12 cellular contexts compared by ENCODE assay signal in genomic region chr16:24151482-24151939, GRCh38.
DNase-seq lines count a peak whose midpoint lies in the region; ATAC-seq, FAIRE-seq and TF ChIP-seq lines count a peak whose summit lies in the region.
"Had no signal": no experiment of that assay in that cellular context is flagged by ENCODE, and none has a peak within 500 bp of the region (broad histone marks: within the 10 kb centered on the region; RNA-seq: fewer than 3 reads in every experiment).

No MANE protein-coding gene starts in this region.

- no peaks in the 10 kb centered on the region for H3K36me3 ChIP-seq in astrocyte (ENCODE audit: insufficient read depth, low read length)

- H3K27ac Mint-ChIP-seq in astrocyte (ENCODE audit: unreplicated experiment), result peak overlapping the region; percentile 73

- H3K4me3 ChIP-seq in astrocyte (ENCODE audit: insufficient read depth, low read depth, low read length), result no peak overlapping the region

- H3K4me1 ChIP-seq in astrocyte (ENCODE audit: insufficient read depth, low read length), result peaks cover 3% of the 10 kb centered on the region

- H3K36me3 Mint-ChIP-seq in astrocyte (ENCODE audit: low read depth, unreplicated experiment), result no peaks in the 10 kb centered on the region

- H3K27me3 Mint-ChIP-seq in astrocyte (ENCODE audit: low read depth, unreplicated experiment), result no peaks in the 10 kb centered on the region

- no peaks in the 10 kb centered on the region for H3K9me3 ChIP-seq in astrocyte (ENCODE audit: insufficient read depth, low read depth, low read length)

- no peak for ATAC-seq in GM21723 (IDR thresholded peaks at IDR 0.05; ENCODE audit: unreplicated experiment)
- ATAC-seq in HG03439 (IDR thresholded peaks at IDR 0.05; ENCODE audit: unreplicated experiment), result no peak

- peak overlapping the region; percentile 6 for H3K27ac ChIP-seq in astrocyte (ENCODE audit: low read depth, low read length)

- no peaks in the 10 kb centered on the region for H3K9me3 Mint-ChIP-seq in astrocyte (ENCODE audit: unreplicated experiment)

- no peak overlapping the region for H3K4me3 Mint-ChIP-seq in astrocyte (ENCODE audit: unreplicated experiment)

- TF ChIP-seq CTCF in astrocyte (IDR thresholded peaks at IDR 0.05; ENCODE audit: insufficient read depth, low read depth, low read length), result no peak

- DNase-seq in DMS79 treated with DMSO at 0.1 percent for 48 hours (lab: John Stamatoyannopoulos, UW) (peak; percentile 19), DMS79 (lab: John Stamatoyannopoulos, UW) (no peak), T follicular helper cell (ENCODE audit: low read depth) (peak; percentile 0), astrocyte (ENCODE audit: low read depth) (peak; percentile 78), pulmonary artery endothelial cell (ENCODE audit: low read depth, low spot score) (peak; percentile 89), SIG-M5 (lab: John Stamatoyannopoulos, UW) (no peak)
- DNase-seq: 8988T, KG1, kidney, NCI-H524 had no signal

- H3K4me1 Mint-ChIP-seq in astrocyte (ENCODE audit: low read depth, unreplicated experiment), result peaks cover 23% of the 10 kb centered on the region

- H4K20me1 ChIP-seq in astrocyte (ENCODE audit: insufficient read depth, low read length), result no peaks in the 10 kb centered on the region

- FAIRE-seq in astrocyte (lab: Jason Lieb, UNC), result no peak
- FAIRE-seq: kidney had no signal

- H2AFZ ChIP-seq in astrocyte (ENCODE audit: low read depth, low read length), result no peak overlapping the region

- no peaks in the 10 kb centered on the region for H3K27me3 ChIP-seq in astrocyte (ENCODE audit: insufficient read depth, low read length)

- no peaks in the 10 kb centered on the region for H3K79me2 ChIP-seq in astrocyte (ENCODE audit: insufficient read depth, low read length)

- H3K4me2 ChIP-seq in astrocyte (ENCODE audit: low read length), result peak overlapping the region; percentile 26

- H3K9ac ChIP-seq in astrocyte (ENCODE audit: low read length), result no peak overlapping the region

Comparison
In these comparisons a context has a peak if more than half of its experiments do, and no peak if none do; other contexts are left out.
1. DNase-seq: peak in DMS79 treated with DMSO at 0.1 percent for 48 hours (single experiment), T follicular helper cell (single experiment), astrocyte (single experiment) and pulmonary artery endothelial cell (single experiment); none in DMS79 (single experiment) and SIG-M5 (single experiment).